20 cellular contexts compared by ENCODE assay signal in the genomic region with DNA sequence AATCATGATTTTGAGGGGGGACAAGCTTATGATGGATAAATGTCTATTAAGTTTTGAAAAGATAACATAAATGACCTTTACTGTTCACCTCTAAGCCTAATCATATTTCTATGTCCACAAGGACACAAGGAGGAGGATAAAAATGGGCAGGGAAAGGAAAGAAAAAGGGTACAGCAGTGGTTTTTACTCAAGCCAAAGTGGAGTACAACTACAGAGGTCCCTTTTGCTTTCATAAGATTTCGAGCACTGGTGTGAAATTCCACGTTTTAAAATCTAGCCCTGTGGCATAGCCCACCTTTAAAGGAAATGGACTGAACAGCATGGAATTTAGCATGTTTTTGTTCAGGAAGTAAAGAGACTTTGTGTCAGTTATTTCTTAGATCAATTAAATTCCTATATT. TPM values are rescaled to one million over a fixed set of nuclear protein-coding genes. Genes with fewer than 3 reads are reported as not detected.
DNase-seq lines count a peak whose midpoint lies in the region; ATAC-seq and TF ChIP-seq lines count a peak whose summit lies in the region.
"Had no signal": no experiment of that assay in that cellular context is flagged by ENCODE, and none has a peak within 500 bp of the region (broad histone marks: within the 10 kb centered on the region; RNA-seq: fewer than 3 reads in every experiment).

No MANE protein-coding gene starts in this region.

- H3K27ac Mint-ChIP-seq in WTC11 (no peak overlapping the region), osteocyte (ENCODE audit: unreplicated experiment) (peak overlapping the region; percentile 93)

- H3K4me3 ChIP-seq in A673 (ENCODE audit: low read depth, low read length, poor library complexity, severe bottlenecking) = no peak overlapping the region
- H3K4me3 ChIP-seq in fibroblast of lung (replicated peaks in 1 of 4; ENCODE audit: control extremely low read depth in 1 of 4, insufficient read depth in 1 of 4, low read depth in 3 of 4, low read length in 4 of 4) = peak overlapping the region in 1 of 4 experiments; percentile 9
- H3K4me3 ChIP-seq: GM12878, MG63 had no signal

- H3K79me2 ChIP-seq in fibroblast of lung (ENCODE audit: control insufficient read depth, insufficient read depth, low read length) = peaks cover 30% of the 10 kb centered on the region

- H3K27ac ChIP-seq in A673 (ENCODE audit: low read depth, low read length, poor library complexity, severe bottlenecking) (peak overlapping the region; percentile 11), fibroblast of lung (ENCODE audit: insufficient read depth, low read length) (no peak overlapping the region)

- POLR2A ChIA-PET in A673 (lab: Charles Lee; ENCODE audit: low non-redundant PET) = no interaction called here
- POLR2A ChIA-PET in WTC11 (lab: Charles Lee) = no interaction called here

- CTCF ChIA-PET in A673 (lab: Charles Lee) (no interaction called here), WTC11 (lab: Charles Lee) (no interaction called here)

- H2AFZ ChIP-seq in fibroblast of lung (ENCODE audit: low read length) = no peak overlapping the region

- no peak for DNase-seq in A673 (ENCODE audit: low spot score)
- no peak for DNase-seq in WTC11 (ENCODE audit: low spot score)
- peak in 1 of 2 donors; percentile 52 for DNase-seq in fibroblast of lung (ENCODE audit: low read depth in 2 of 2)
- no peak for DNase-seq in osteocyte (ENCODE audit: extremely low spot score, unreplicated experiment)
- no peak for DNase-seq in cerebellar nuclear complex (lab: John Stamatoyannopoulos, UW)
- DNase-seq in retina = no peak
- DNase-seq: C1 segment of cervical spinal cord, DMS 273 treated with DMSO at 0.1 percent for 48 hours, GDM1, GOT3, Karpas-422, MG63, NCI-H1092 treated with DMSO at 0.1 percent for 48 hours, NCI-H2081 treated with DMSO at 0.1 percent for 48 hours, NCI-H510A, NCI-H82, PC-3 had no signal

- H3K36me3 ChIP-seq in A673 (ENCODE audit: insufficient read depth, low read length, poor library complexity, severe bottlenecking) (peaks cover 94% of the 10 kb centered on the region), fibroblast of lung (ENCODE audit: control insufficient read depth, insufficient read depth, low read length) (peaks cover 25% of the 10 kb centered on the region)

- intact Hi-C loops in A673 (cut with micrococcal nuclease; ENCODE audit: unreplicated experiment) = no loop called here

- TF ChIP-seq CTCF in A673 (conservative IDR thresholded peaks at IDR 0.05; ENCODE audit: low read depth, low read length) = no peak
- TF ChIP-seq CTCF in WTC11 (IDR thresholded peaks at IDR 0.05) = no peak
- TF ChIP-seq CTCF in fibroblast of lung (conservative IDR thresholded peaks at IDR 0.05 in 1 of 2, IDR thresholded peaks at IDR 0.05 in 1 of 2; ENCODE audit: low read depth in 1 of 2, low read length in 2 of 2) = no peak
- TF ChIP-seq CTCF in osteocyte (IDR thresholded peaks at IDR 0.05) = no peak

- H4K20me1 ChIP-seq in fibroblast of lung (ENCODE audit: control insufficient read depth, extremely low read depth, insufficient read depth, low read length) = peaks cover 2% of the 10 kb centered on the region

- H3K4me3 Mint-ChIP-seq in WTC11 (no peak overlapping the region), osteocyte (ENCODE audit: unreplicated experiment) (peak overlapping the region; percentile 32)

- H3K27me3 ChIP-seq in A673 (replicated peaks; ENCODE audit: insufficient read depth, low read depth, low read length, poor library complexity) = no peaks in the 10 kb centered on the region
- no peaks in the 10 kb centered on the region for H3K27me3 ChIP-seq in fibroblast of lung (ENCODE audit: control insufficient read depth, insufficient read depth, low read length)
- H3K27me3 ChIP-seq: MG63 had no signal

- H3K4me1 ChIP-seq in A673 (ENCODE audit: insufficient read depth, low read length, poor library complexity, severe bottlenecking) (peaks cover 8% of the 10 kb centered on the region), fibroblast of lung (ENCODE audit: control insufficient read depth, extremely low read depth, insufficient read depth, low read length) (peaks cover 20% of the 10 kb centered on the region)

- no peak overlapping the region for H3K9ac ChIP-seq in fibroblast of lung (ENCODE audit: insufficient read depth, low read length)

- H3K27me3 Mint-ChIP-seq in WTC11 (ENCODE audit: low read depth) (no peaks in the 10 kb centered on the region), osteocyte (ENCODE audit: unreplicated experiment) (no peaks in the 10 kb centered on the region)

- ATAC-seq in WTC11 (no peak), HG02763 (IDR thresholded peaks at IDR 0.05; ENCODE audit: unreplicated experiment) (no peak), GM18498 (IDR thresholded peaks at IDR 0.05; ENCODE audit: unreplicated experiment) (no peak)
- ATAC-seq: GM12878, PC-3 had no signal

- H3K4me1 Mint-ChIP-seq in WTC11 = peaks cover 3% of the 10 kb centered on the region; the same call in 1 of the 2 replicates
- peaks cover 93% of the 10 kb centered on the region for H3K4me1 Mint-ChIP-seq in osteocyte (ENCODE audit: unreplicated experiment)

- H3K4me2 ChIP-seq in fibroblast of lung (ENCODE audit: extremely low read depth, insufficient read depth, low read length) = peak overlapping the region; percentile 11

- H3K9me3 ChIP-seq in A673 (ENCODE audit: low read depth, low read length, poor library complexity, severe bottlenecking) = no peaks in the 10 kb centered on the region
- no peaks in the 10 kb centered on the region for H3K9me3 ChIP-seq in fibroblast of lung (ENCODE audit: control insufficient read depth, insufficient read depth, low read depth, low read length)
- H3K9me3 ChIP-seq: MG63 had no signal

- BruUV-seq in A673 (replicated peaks; lab: Mats Ljungman, UMichigan) = no TSS peak

- H3K9me3 Mint-ChIP-seq in WTC11 = no peaks in the 10 kb centered on the region
- no peaks in the 10 kb centered on the region for H3K9me3 Mint-ChIP-seq in osteocyte (ENCODE audit: unreplicated experiment)

- H3K36me3 Mint-ChIP-seq in WTC11 (peaks cover 40% of the 10 kb centered on the region), osteocyte (ENCODE audit: unreplicated experiment) (peaks cover 79% of the 10 kb centered on the region)

TF ChIP-seq in WTC11, 78 proteins besides CTCF, POLR2A, EP300 and RAD21:
- TF ChIP-seq RORB (CRISPR knock-in tag; IDR thresholded peaks at IDR 0.05) (0 out of 2 replicates have a peak, but pooled peaks have one; percentile 7), KAT7 (CRISPR knock-in tag; IDR thresholded peaks at IDR 0.05; ENCODE audit: borderline replicate concordance) (no peak)

RNA-seq across cellular contexts. Expression of gene FN1, which starts 19.2 kb away (rescaled TPM):
- total RNA-seq in A673 (2021) (1,570 and 2,058 TPM in 2 replicates), WTC11 (2021) (102 to 115 TPM (median 111 TPM) in 3 replicates), fibroblast of lung (3,444 and 5,906 TPM in 2 replicates), osteocyte (16,854 and 18,487 TPM in 2 replicates)
- polyA plus RNA-seq in fibroblast of lung = 3,495 and 3,629 TPM in 2 replicates
- 3,058 and 3,832 TPM in 2 replicates for polyA plus RNA-seq in fibroblast of lung (2012)
- polyA minus RNA-seq in fibroblast of lung (ENCODE audit: low replicate concordance) = 4,954 and 5,215 TPM in 2 replicates

Comparison
In these comparisons a context has a peak if more than half of its experiments do, and no peak if none do; other contexts are left out.
1. RNA of gene FN1, which starts 19.2 kb away (total RNA-seq): 16,854 to 18,487 TPM in osteocyte, 3,444 to 5,906 TPM in fibroblast of lung and 1,570 to 2,058 TPM in A673; 102 to 115 TPM in WTC11; every median in the first group is over 10 times any median in the second.